15 cellular contexts compared by ENCODE assay signal in the genomic region with DNA sequence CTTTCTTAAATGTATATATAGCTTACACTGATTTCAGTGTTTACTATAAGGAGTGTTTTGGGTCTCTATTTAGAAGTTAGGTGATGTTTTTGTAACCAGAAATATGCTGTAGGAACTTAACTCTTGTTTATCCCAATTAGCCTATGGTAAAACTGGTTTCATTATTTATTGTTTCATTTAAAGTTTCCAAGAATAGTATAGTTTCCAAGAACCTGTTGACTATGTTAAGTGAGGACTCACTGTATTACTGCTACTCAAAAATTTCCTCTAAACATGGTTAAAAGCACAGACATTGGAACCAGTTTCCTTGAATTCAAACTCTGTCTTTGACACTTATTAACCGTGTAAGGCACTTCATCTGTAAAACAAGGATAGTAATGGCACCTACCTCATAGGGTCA.
DNase-seq lines count a peak whose midpoint lies in the region; ATAC-seq and TF ChIP-seq lines count a peak whose summit lies in the region.
"Had no signal": no experiment of that assay in that cellular context is flagged by ENCODE, and none has a peak within 500 bp of the region (broad histone marks: within the 10 kb centered on the region; RNA-seq: fewer than 3 reads in every experiment).

No MANE protein-coding gene starts in this region.

- H2BK12ac ChIP-seq in mesenchymal stem cell (ENCODE audit: low read length in 2 of 2): no peak overlapping the region

- TF ChIP-seq CTCF in OCI-LY1 (IDR thresholded peaks at IDR 0.05; ENCODE audit: low read length): no peak
- TF ChIP-seq CTCF in chondrocyte (IDR thresholded peaks at IDR 0.05): no peak
- TF ChIP-seq CTCF in suprapubic skin (IDR thresholded peaks at IDR 0.05): no peak

- no peak for ATAC-seq in stimulated activated naive CD8-positive, alpha-beta T cell treated with anti-CD3 and anti-CD28 coated beads, Interleukin-15, amount 100 ng/mL, for 72 hours
- ATAC-seq in HG02884 (IDR thresholded peaks at IDR 0.05; ENCODE audit: unreplicated experiment): no peak
- ATAC-seq: left colon had no signal

- H3K14ac ChIP-seq in mesenchymal stem cell (ENCODE audit: low read length in 2 of 2): no peak overlapping the region

- no peaks in the 10 kb centered on the region for H4K20me1 ChIP-seq in OCI-LY1 (ENCODE audit: insufficient read depth, low read length)

- no peak overlapping the region for H3K4me3 ChIP-seq in OCI-LY1 (ENCODE audit: low read depth, low read length, poor library complexity, severe bottlenecking)
- no peak overlapping the region for H3K4me3 ChIP-seq in mesenchymal stem cell (ENCODE audit: insufficient read depth in 1 of 2, low read depth in 1 of 2, low read length in 2 of 2)
- H3K4me3 ChIP-seq in suprapubic skin: no peak overlapping the region

- no peaks in the 10 kb centered on the region for H3K27me3 Mint-ChIP-seq in chondrocyte (ENCODE audit: low read depth)
- no peaks in the 10 kb centered on the region for H3K27me3 Mint-ChIP-seq in stimulated activated naive CD8-positive, alpha-beta T cell treated with anti-CD3 and anti-CD28 coated beads, Interleukin-15, amount 100 ng/mL, for 72 hours
- H3K27me3 Mint-ChIP-seq: naive thymus-derived CD4-positive, alpha-beta T cell had no signal

- WGBS in mesenchymal stem cell: no CpG with 5 or more reads among the region's 1 CpG
- 77% methylated on average over 1 of the region's 1 CpG for WGBS in suprapubic skin

- peaks cover 2% of the 10 kb centered on the region for H3K36me3 Mint-ChIP-seq in chondrocyte (ENCODE audit: low read depth)

- no peak overlapping the region for H2BK120ac ChIP-seq in mesenchymal stem cell (ENCODE audit: low read depth, low read length)

- H3K4me3 Mint-ChIP-seq in chondrocyte (ENCODE audit: unreplicated experiment): no peak overlapping the region
- no peak overlapping the region for H3K4me3 Mint-ChIP-seq in stimulated activated naive CD8-positive, alpha-beta T cell treated with anti-CD3 and anti-CD28 coated beads, Interleukin-15, amount 100 ng/mL, for 72 hours
- H3K4me3 Mint-ChIP-seq: naive thymus-derived CD4-positive, alpha-beta T cell had no signal

- no peaks in the 10 kb centered on the region for H3K9me2 ChIP-seq in OCI-LY1 (ENCODE audit: low read depth, low read length)

- DNase-seq in chondrocyte (ENCODE audit: low spot score): no peak
- no peak for DNase-seq in mesenchymal stem cell
- DNase-seq in suprapubic skin (ENCODE audit: low spot score in 2 of 2): no peak
- no peak for DNase-seq in SW480 (ENCODE audit: low spot score)
- no peak for DNase-seq in stimulated activated naive CD8-positive, alpha-beta T cell treated with anti-CD3 and anti-CD28 coated beads, Interleukin-15, amount 100 ng/mL, for 72 hours
- DNase-seq: activated CD4-positive, alpha-beta T cell treated with anti-CD3 and anti-CD28 coated beads for 48 hours; activated naive CD4-positive, alpha-beta T cell treated with Interleukin-2 at 50 U/mL for 16 hours; BE2C; H7; left colon; naive thymus-derived CD4-positive, alpha-beta T cell; NCI-H2081; NCI-H524 had no signal

- no peak overlapping the region for H3K4ac ChIP-seq in mesenchymal stem cell (ENCODE audit: low read depth in 1 of 2, low read length in 2 of 2)

- H3K27me3 ChIP-seq in OCI-LY1 (ENCODE audit: insufficient read depth, low read length) (no peaks in the 10 kb centered on the region), mesenchymal stem cell (ENCODE audit: control insufficient read depth in 1 of 2, insufficient read depth in 1 of 2, low read length in 2 of 2) (no peaks in the 10 kb centered on the region), suprapubic skin (no peaks in the 10 kb centered on the region)
- H3K27me3 ChIP-seq: BE2C had no signal

- no peaks in the 10 kb centered on the region for H3K9me3 Mint-ChIP-seq in chondrocyte (ENCODE audit: low read depth)
- no peaks in the 10 kb centered on the region for H3K9me3 Mint-ChIP-seq in stimulated activated naive CD8-positive, alpha-beta T cell treated with anti-CD3 and anti-CD28 coated beads, Interleukin-15, amount 100 ng/mL, for 72 hours
- H3K9me3 Mint-ChIP-seq: naive thymus-derived CD4-positive, alpha-beta T cell had no signal

- no peaks in the 10 kb centered on the region for H3K79me2 ChIP-seq in OCI-LY1 (ENCODE audit: insufficient read depth, low read length)

- H2AFZ ChIP-seq in OCI-LY1 (ENCODE audit: low read length) (no peak overlapping the region), mesenchymal stem cell (ENCODE audit: low read depth, low read length) (no peak overlapping the region)

- TF ChIP-seq POLR2A in suprapubic skin (IDR thresholded peaks at IDR 0.05): no peak

- H3K79me1 ChIP-seq in mesenchymal stem cell (replicated peaks; ENCODE audit: low read length, poor library complexity, severe bottlenecking): no peaks in the 10 kb centered on the region

- H4K8ac ChIP-seq in mesenchymal stem cell (ENCODE audit: low read length): no peak overlapping the region

- H3F3A ChIP-seq in OCI-LY1 (ENCODE audit: insufficient read depth, low read length): no peaks in the 10 kb centered on the region

- H2BK15ac ChIP-seq in mesenchymal stem cell (ENCODE audit: low read depth, poor library complexity, severe bottlenecking): no peak overlapping the region

- H3K4me2 ChIP-seq in OCI-LY1 (ENCODE audit: low read length) (no peak overlapping the region), mesenchymal stem cell (ENCODE audit: low read length, poor library complexity, severe bottlenecking) (no peak overlapping the region)

- no peak overlapping the region for H3K23ac ChIP-seq in mesenchymal stem cell (ENCODE audit: low read length in 2 of 2)

- no peaks in the 10 kb centered on the region for H3K36me3 ChIP-seq in OCI-LY1 (ENCODE audit: insufficient read depth, low read length)
- H3K36me3 ChIP-seq in mesenchymal stem cell (ENCODE audit: control insufficient read depth in 1 of 2, insufficient read depth in 2 of 2, low read depth in 1 of 2, low read length in 2 of 2): no peaks in the 10 kb centered on the region
- H3K36me3 ChIP-seq in suprapubic skin: no peaks in the 10 kb centered on the region

- H3K9me3 ChIP-seq in OCI-LY1 (ENCODE audit: low read length) (no peaks in the 10 kb centered on the region), mesenchymal stem cell (ENCODE audit: control insufficient read depth, low read length) (no peaks in the 10 kb centered on the region), suprapubic skin (no peaks in the 10 kb centered on the region)
- H3K9me3 ChIP-seq: BE2C had no signal

- H3K18ac ChIP-seq in mesenchymal stem cell (ENCODE audit: low read depth in 1 of 2, low read length in 2 of 2): no peak overlapping the region

- H4K91ac ChIP-seq in mesenchymal stem cell (ENCODE audit: low read length): no peak overlapping the region

- TF ChIP-seq EP300 in suprapubic skin (IDR thresholded peaks at IDR 0.05): no peak

- H3K9ac ChIP-seq in OCI-LY1 (ENCODE audit: low read length) (no peak overlapping the region), mesenchymal stem cell (ENCODE audit: low read length) (peak overlapping the region; percentile 82)

- H2AK5ac ChIP-seq in mesenchymal stem cell (ENCODE audit: low read length, severe bottlenecking): no peak overlapping the region

- peaks cover 32% of the 10 kb centered on the region for H3K4me1 Mint-ChIP-seq in chondrocyte (ENCODE audit: low read depth)
- H3K4me1 Mint-ChIP-seq in stimulated activated naive CD8-positive, alpha-beta T cell treated with anti-CD3 and anti-CD28 coated beads, Interleukin-15, amount 100 ng/mL, for 72 hours: no peaks in the 10 kb centered on the region

- no peak overlapping the region for H2BK5ac ChIP-seq in mesenchymal stem cell (ENCODE audit: low read depth, low read length, poor library complexity, severe bottlenecking)

- H3K4me1 ChIP-seq in OCI-LY1 (ENCODE audit: insufficient read depth, low read length, severe bottlenecking): peaks cover 52% of the 10 kb centered on the region
- peaks cover 10% of the 10 kb centered on the region for H3K4me1 ChIP-seq in mesenchymal stem cell (ENCODE audit: control insufficient read depth, insufficient read depth, low read depth, low read length)
- peaks cover 4% of the 10 kb centered on the region for H3K4me1 ChIP-seq in suprapubic skin
- H3K4me1 ChIP-seq: BE2C had no signal

- H3K27ac Mint-ChIP-seq in chondrocyte (ENCODE audit: unreplicated experiment): peak overlapping the region; percentile 82
- H3K27ac Mint-ChIP-seq in stimulated activated naive CD8-positive, alpha-beta T cell treated with anti-CD3 and anti-CD28 coated beads, Interleukin-15, amount 100 ng/mL, for 72 hours: no peak overlapping the region
- H3K27ac Mint-ChIP-seq: naive thymus-derived CD4-positive, alpha-beta T cell had no signal

- H3K27ac ChIP-seq in OCI-LY1 (ENCODE audit: low read depth, low read length, poor library complexity, severe bottlenecking): peak overlapping the region; percentile 9
- H3K27ac ChIP-seq in mesenchymal stem cell (ENCODE audit: low read length, poor library complexity, severe bottlenecking): peak overlapping the region; percentile 69
- peak overlapping the region; percentile 13 for H3K27ac ChIP-seq in suprapubic skin

Comparison
In these comparisons a context has a peak if more than half of its experiments do, and no peak if none do; other contexts are left out.
1. H3K27ac ChIP-seq: peak in every context shown above with its lines; median percentile 69 in mesenchymal stem cell; 13 in suprapubic skin; 9 in OCI-LY1.